Comparison of ENCODE assay signal across 1 cellular context in genomic region chr3:190116551-190117067, GRCh38.
A peak's percentile ranks its signal among the peaks of the same experiment; 100 is the strongest.
TF ChIP-seq lines count a peak whose summit lies in the region.

No MANE protein-coding gene starts in this region.

TF ChIP-seq in A549, 52 proteins besides CTCF, POLR2A, EP300 and RAD21 (continued from another document):
- TF ChIP-seq REST (IDR thresholded peaks at IDR 0.05): no peak; the same call in 1 of the 2 replicates
- TF ChIP-seq NPAS2 (CRISPR knock-in tag; IDR thresholded peaks at IDR 0.05; ENCODE audit: borderline replicate concordance): no peak
- TF ChIP-seq JUNB (IDR thresholded peaks at IDR 0.05): peak; percentile 48; the same call in 1 of the 2 replicates
- TF ChIP-seq HOXB13 (CRISPR knock-in tag; IDR thresholded peaks at IDR 0.05; ENCODE audit: low read depth): no peak
- TF ChIP-seq CHD4 (IDR thresholded peaks at IDR 0.05; ENCODE audit: borderline replicate concordance): no peak
- TF ChIP-seq, protein P1, sequence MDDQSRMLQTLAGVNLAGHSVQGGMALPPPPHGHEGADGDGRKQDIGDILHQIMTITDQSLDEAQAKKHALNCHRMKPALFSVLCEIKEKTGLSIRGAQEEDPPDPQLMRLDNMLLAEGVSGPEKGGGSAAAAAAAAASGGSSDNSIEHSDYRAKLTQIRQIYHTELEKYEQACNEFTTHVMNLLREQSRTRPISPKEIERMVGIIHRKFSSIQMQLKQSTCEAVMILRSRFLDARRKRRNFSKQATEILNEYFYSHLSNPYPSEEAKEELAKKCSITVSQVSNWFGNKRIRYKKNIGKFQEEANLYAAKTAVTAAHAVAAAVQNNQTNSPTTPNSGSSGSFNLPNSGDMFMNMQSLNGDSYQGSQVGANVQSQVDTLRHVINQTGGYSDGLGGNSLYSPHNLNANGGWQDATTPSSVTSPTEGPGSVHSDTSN (IDR thresholded peaks at IDR 0.05): no peak
- TF ChIP-seq TP53 (CRISPR knock-in tag; IDR thresholded peaks at IDR 0.05): no peak
- TF ChIP-seq HOXB5 (CRISPR knock-in tag; IDR thresholded peaks at IDR 0.05): no peak
- 0 out of 2 replicates have a peak, but pooled peaks have one; percentile 18 for TF ChIP-seq FOSL2 (IDR thresholded peaks at IDR 0.05)
- TF ChIP-seq FOSL2 (CRISPR knock-in tag; IDR thresholded peaks at IDR 0.05): peak; percentile 41; the same call in 1 of the 2 replicates
- no peak for TF ChIP-seq ZNF302 (CRISPR knock-in tag; IDR thresholded peaks at IDR 0.05)
- peak; percentile 92 for TF ChIP-seq GATA3 (IDR thresholded peaks at IDR 0.05; ENCODE audit: borderline replicate concordance)
- TF ChIP-seq CBX2 (IDR thresholded peaks at IDR 0.05; ENCODE audit: borderline replicate concordance, low read depth): no peak
- TF ChIP-seq MAX (IDR thresholded peaks at IDR 0.05): peak; percentile 67
- no peak for TF ChIP-seq SMC3 (IDR thresholded peaks at IDR 0.05)
